Comparison of ENCODE assay signal across 8 cellular contexts in the genomic region with DNA sequence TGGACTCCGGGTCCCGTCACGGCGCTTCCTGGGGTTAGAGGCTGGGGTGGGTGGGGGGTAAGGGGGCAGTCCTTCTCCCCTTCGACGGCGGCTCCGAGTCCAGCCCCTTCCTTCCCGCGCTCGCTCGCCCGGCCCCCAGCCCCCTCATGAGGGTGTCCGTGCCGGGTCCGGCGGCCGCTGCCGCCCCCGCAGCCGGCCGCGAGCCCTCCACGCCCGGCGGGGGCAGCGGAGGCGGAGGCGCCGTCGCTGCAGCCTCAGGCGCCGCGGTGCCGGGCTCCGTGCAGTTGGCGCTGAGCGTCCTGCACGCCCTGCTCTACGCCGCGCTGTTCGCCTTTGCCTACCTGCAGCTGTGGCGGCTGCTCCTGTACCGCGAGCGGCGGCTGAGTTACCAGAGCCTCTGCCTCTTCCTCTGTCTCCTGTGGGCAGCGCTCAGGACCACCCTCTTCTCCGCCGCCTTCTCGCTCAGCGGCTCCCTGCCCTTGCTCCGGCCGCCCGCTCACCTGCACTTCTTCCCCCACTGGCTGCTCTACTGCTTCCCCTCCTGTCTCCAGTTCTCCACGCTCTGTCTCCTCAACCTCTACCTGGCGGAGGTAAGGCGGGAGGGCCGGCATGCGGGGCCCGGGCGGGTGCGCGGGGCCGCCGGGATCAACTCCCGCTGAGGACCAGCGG. TPM values are rescaled to one million over a fixed set of nuclear protein-coding genes. Genes with fewer than 3 reads are reported as not detected.
A peak's percentile ranks its signal among the peaks of the same experiment; 100 is the strongest.
DNase-seq lines count a peak whose midpoint lies in the region; ATAC-seq, FAIRE-seq and TF ChIP-seq lines count a peak whose summit lies in the region.

No MANE protein-coding gene starts in this region.

- H3K18ac ChIP-seq in trophoblast cell (ENCODE audit: low read length): no peak overlapping the region

- H3K27ac ChIP-seq in 22Rv1 (peak overlapping the region; percentile 92), trophoblast cell (ENCODE audit: low read depth, low read length) (peak overlapping the region; percentile 60)

- no peaks in the 10 kb centered on the region for H3K36me3 Mint-ChIP-seq in activated T-helper 2 cell treated with anti-CD3 and anti-CD28 coated beads, Interferon-gamma antibody, Interleukin-2, Interleukin-4, amounts not matched to agents 10 μg/mL and 5 μg/mL and 100 μg/mL, durations not matched to agents 14 hours and 24 hours and 36 hours (ENCODE audit: low read depth)
- H3K36me3 Mint-ChIP-seq in glutamatergic neuron (ENCODE audit: unreplicated experiment): peaks cover 5% of the 10 kb centered on the region

- intact Hi-C loops in activated T-helper 2 cell treated with anti-CD3 and anti-CD28 coated beads, Interferon-gamma antibody, Interleukin-2, Interleukin-4, amounts not matched to agents 10 μg/mL and 5 μg/mL and 100 μg/mL, durations not matched to agents 14 hours and 24 hours and 36 hours (cut with micrococcal nuclease): loop anchor here (2.0 to 10.0 kb wide), 9 partner anchors 22 to 900 kb away; partner anchors contain the start of genes DDHD1 and GNPNAT1

- H3K27me3 ChIP-seq in NT2/D1 (ENCODE audit: insufficient read depth, insufficient read length) (peaks cover 4% of the 10 kb centered on the region), trophoblast cell (ENCODE audit: insufficient read depth, low read length) (no peaks in the 10 kb centered on the region)

- no peaks in the 10 kb centered on the region; the same call in 1 of the 2 replicates for H3K9me3 ChIP-seq in NT2/D1 (ENCODE audit: insufficient read depth, low read length)
- H3K9me3 ChIP-seq in trophoblast cell (ENCODE audit: insufficient read depth, low read depth, low read length): no peaks in the 10 kb centered on the region

- no peak overlapping the region for H2AK5ac ChIP-seq in trophoblast cell (ENCODE audit: low read length)

- H3K4me1 Mint-ChIP-seq in activated T-helper 2 cell treated with anti-CD3 and anti-CD28 coated beads, Interferon-gamma antibody, Interleukin-2, Interleukin-4, amounts not matched to agents 10 μg/mL and 5 μg/mL and 100 μg/mL, durations not matched to agents 14 hours and 24 hours and 36 hours (ENCODE audit: low read depth): peaks cover 24% of the 10 kb centered on the region
- peaks cover 4% of the 10 kb centered on the region for H3K4me1 Mint-ChIP-seq in glutamatergic neuron (ENCODE audit: low read depth, unreplicated experiment)

- peak overlapping the region; percentile 90 for H3K4me3 Mint-ChIP-seq in activated T-helper 2 cell treated with anti-CD3 and anti-CD28 coated beads, Interferon-gamma antibody, Interleukin-2, Interleukin-4, amounts not matched to agents 10 μg/mL and 5 μg/mL and 100 μg/mL, durations not matched to agents 14 hours and 24 hours and 36 hours (ENCODE audit: low read depth)
- peak overlapping the region; percentile 98 for H3K4me3 Mint-ChIP-seq in glutamatergic neuron (ENCODE audit: unreplicated experiment)

- TF ChIP-seq CTCF in 22Rv1 (IDR thresholded peaks at IDR 0.05) (no peak), glutamatergic neuron (IDR thresholded peaks at IDR 0.05; ENCODE audit: partially characterized antibody, unreplicated experiment) (no peak), D721Med (IDR thresholded peaks at IDR 0.05; ENCODE audit: insufficient read depth, missing control alignments) (no peak)

- H3K23ac ChIP-seq in trophoblast cell (ENCODE audit: low read length): no peak overlapping the region

- peak overlapping the region; percentile 75 for H3K4me3 ChIP-seq in NT2/D1 (ENCODE audit: insufficient read length, low read depth)
- H3K4me3 ChIP-seq in trophoblast cell (ENCODE audit: low read depth, low read length): peak overlapping the region; percentile 87

- WGBS in trophoblast cell (ENCODE audit: extremely low coverage, insufficient coverage, insufficient read length): no CpG with 5 or more reads among the region's 69 CpGs

- H3K14ac ChIP-seq in trophoblast cell (ENCODE audit: low read length): peak overlapping the region; percentile 6

- FAIRE-seq in D721Med (lab: Jason Lieb, UNC): no peak

- H3K4ac ChIP-seq in trophoblast cell (ENCODE audit: low read depth, low read length): no peak overlapping the region

- no peak overlapping the region for H4K8ac ChIP-seq in trophoblast cell (ENCODE audit: low read depth, low read length)

- no peak overlapping the region for H2BK12ac ChIP-seq in trophoblast cell (ENCODE audit: low read length)

- H4K12ac ChIP-seq in trophoblast cell (ENCODE audit: low read depth, low read length): no peak overlapping the region

- no peaks in the 10 kb centered on the region for H3K9me3 Mint-ChIP-seq in activated T-helper 2 cell treated with anti-CD3 and anti-CD28 coated beads, Interferon-gamma antibody, Interleukin-2, Interleukin-4, amounts not matched to agents 10 μg/mL and 5 μg/mL and 100 μg/mL, durations not matched to agents 14 hours and 24 hours and 36 hours
- H3K9me3 Mint-ChIP-seq in glutamatergic neuron (ENCODE audit: unreplicated experiment): peaks cover 8% of the 10 kb centered on the region

- no peak overlapping the region for H2BK5ac ChIP-seq in trophoblast cell (ENCODE audit: low read depth, low read length, poor library complexity)

- no peaks in the 10 kb centered on the region for H3K4me1 ChIP-seq in NT2/D1 (ENCODE audit: insufficient read depth, insufficient read length)
- H3K4me1 ChIP-seq in trophoblast cell (ENCODE audit: control insufficient read depth in 1 of 2, insufficient read depth in 2 of 2, low read length in 2 of 2): peaks cover 0 to 2% of the 10 kb centered on the region in 2 experiments

- peak overlapping the region; percentile 38 for H2AFZ ChIP-seq in trophoblast cell (ENCODE audit: insufficient read depth, low read length, poor library complexity)

- ATAC-seq in GM19023 (IDR thresholded peaks at IDR 0.05; ENCODE audit: unreplicated experiment): peak; percentile 21
- ATAC-seq in HG03139 (IDR thresholded peaks at IDR 0.05; ENCODE audit: unreplicated experiment): peak; percentile 18

- DNase-seq in NT2/D1 (ENCODE audit: low read depth, low spot score) (no peak), glutamatergic neuron (peak; percentile 60), trophoblast cell (peak; percentile 49 to 65), D721Med (ENCODE audit: insufficient read length, low spot score) (no peak)
- peak; percentile 48 for DNase-seq in activated T-helper 2 cell treated with anti-CD3 and anti-CD28 coated beads, Interferon-gamma antibody, Interleukin-2, Interleukin-4, amounts not matched to agents 10 μg/mL and 5 μg/mL and 100 μg/mL, durations not matched to agents 14 hours and 24 hours and 36 hours (ENCODE audit: low spot score)

- H3K9ac ChIP-seq in NT2/D1 (ENCODE audit: insufficient read length, low read depth): peak overlapping the region; percentile 85
- H3K9ac ChIP-seq in trophoblast cell (ENCODE audit: low read length): peak overlapping the region; percentile 57

- no peak overlapping the region for H3K27ac Mint-ChIP-seq in activated T-helper 2 cell treated with anti-CD3 and anti-CD28 coated beads, Interferon-gamma antibody, Interleukin-2, Interleukin-4, amounts not matched to agents 10 μg/mL and 5 μg/mL and 100 μg/mL, durations not matched to agents 14 hours and 24 hours and 36 hours
- H3K27ac Mint-ChIP-seq in glutamatergic neuron (ENCODE audit: unreplicated experiment): peak overlapping the region; percentile 99

- no peak overlapping the region for H4K91ac ChIP-seq in trophoblast cell (ENCODE audit: low read depth, low read length)

- peak overlapping the region; percentile 98 for H3K4me2 ChIP-seq in trophoblast cell (ENCODE audit: low read length)

- no peaks in the 10 kb centered on the region for H3K79me1 ChIP-seq in trophoblast cell (ENCODE audit: low read length)

- H2BK120ac ChIP-seq in trophoblast cell (ENCODE audit: insufficient read depth, low read length, poor library complexity): no peak overlapping the region

- peaks cover 34% of the 10 kb centered on the region for H3K27me3 Mint-ChIP-seq in activated T-helper 2 cell treated with anti-CD3 and anti-CD28 coated beads, Interferon-gamma antibody, Interleukin-2, Interleukin-4, amounts not matched to agents 10 μg/mL and 5 μg/mL and 100 μg/mL, durations not matched to agents 14 hours and 24 hours and 36 hours (ENCODE audit: low read depth)
- peaks cover 10% of the 10 kb centered on the region for H3K27me3 Mint-ChIP-seq in glutamatergic neuron (ENCODE audit: unreplicated experiment)

- H3K36me3 ChIP-seq in NT2/D1 (ENCODE audit: insufficient read depth, insufficient read length, low read length) (no peaks in the 10 kb centered on the region), trophoblast cell (ENCODE audit: control insufficient read depth in 1 of 2, insufficient read depth in 2 of 2, low read length in 2 of 2) (no peaks in the 10 kb centered on the region)

- no peaks in the 10 kb centered on the region for H3K79me2 ChIP-seq in trophoblast cell (ENCODE audit: control insufficient read depth, insufficient read depth, low read length, poor library complexity)

RNA-seq across cellular contexts. Expression of gene GPR137C, which starts 0.5 kb away (rescaled TPM):
- total RNA-seq in activated T-helper 2 cell treated with anti-CD3 and anti-CD28 coated beads, Interferon-gamma antibody, Interleukin-2, Interleukin-4, amounts not matched to agents 10 μg/mL and 5 μg/mL and 100 μg/mL, durations not matched to agents 14 hours and 24 hours and 36 hours: 0.07 and 0.27 TPM in 2 replicates
- total RNA-seq in glutamatergic neuron (ENCODE audit: unreplicated experiment): 19.5 TPM
- 1.4 and 1.6 TPM in 2 replicates for polyA plus RNA-seq in trophoblast cell (2013)

RNA-seq across cellular contexts. Expression of gene TXNDC16, which starts 0.8 kb away (rescaled TPM):
- total RNA-seq in activated T-helper 2 cell treated with anti-CD3 and anti-CD28 coated beads, Interferon-gamma antibody, Interleukin-2, Interleukin-4, amounts not matched to agents 10 μg/mL and 5 μg/mL and 100 μg/mL, durations not matched to agents 14 hours and 24 hours and 36 hours: 4.7 and 5.2 TPM in 2 replicates
- 17.5 TPM for total RNA-seq in glutamatergic neuron (ENCODE audit: unreplicated experiment)
- 3.2 and 3.4 TPM in 2 replicates for polyA plus RNA-seq in trophoblast cell (2013)

Comparison
In these comparisons a context has a peak if more than half of its experiments do, and no peak if none do; other contexts are left out.
1. DNase-seq: peak in activated T-helper 2 cell treated with anti-CD3 and anti-CD28 coated beads, Interferon-gamma antibody, Interleukin-2, Interleukin-4, amounts not matched to agents 10 μg/mL and 5 μg/mL and 100 μg/mL, durations not matched to agents 14 hours and 24 hours and 36 hours (single experiment), glutamatergic neuron (single experiment) and trophoblast cell (2 of 2); none in NT2/D1 (single experiment) and D721Med (single experiment).
2. RNA of gene GPR137C, which starts 0.5 kb away (total RNA-seq): 19.5 TPM in glutamatergic neuron (single experiment); 0.07 to 0.27 TPM in activated T-helper 2 cell treated with anti-CD3 and anti-CD28 coated beads, Interferon-gamma antibody, Interleukin-2, Interleukin-4, amounts not matched to agents 10 μg/mL and 5 μg/mL and 100 μg/mL, durations not matched to agents 14 hours and 24 hours and 36 hours; every median in the first group is over 10 times any median in the second.